Comparison of ENCODE assay signal across 38 cellular contexts in the genomic region with DNA sequence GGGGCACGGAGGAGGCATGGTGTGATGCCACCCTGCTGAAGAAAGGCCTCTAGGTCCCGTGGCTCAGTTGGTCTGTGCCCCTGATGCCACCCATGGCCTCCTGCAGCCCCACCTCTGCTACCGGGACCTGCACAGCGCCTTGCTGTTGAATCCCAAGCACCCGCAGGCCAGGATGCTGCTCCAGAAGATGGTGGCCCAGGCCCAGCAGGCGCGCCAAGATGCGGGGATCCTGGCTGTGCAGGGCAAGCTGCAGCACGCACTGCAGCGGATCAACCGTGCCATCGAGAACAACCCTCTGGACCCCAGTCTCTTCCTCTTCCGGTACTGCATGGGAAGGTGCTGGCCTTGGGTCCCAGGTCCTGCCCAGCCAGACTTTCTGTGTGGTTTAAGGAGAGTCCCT. TPM values are rescaled to one million over a fixed set of nuclear protein-coding genes. Genes with fewer than 3 reads are reported as not detected.
"Had no signal": no experiment of that assay in that cellular context is flagged by ENCODE, and none has a peak within 500 bp of the region (broad histone marks: within the 10 kb centered on the region; RNA-seq: fewer than 3 reads in every experiment).

No MANE protein-coding gene starts in this region.

- H3K27ac Mint-ChIP-seq: activated CD4-positive, alpha-beta memory T cell treated with anti-CD3 and anti-CD28 coated beads for 36 hours; activated CD4-positive, alpha-beta T cell treated with anti-CD3 and anti-CD28 coated beads, Interleukin-2, amount 10 ng/mL, durations not matched to agents 24 days and 14 days; activated naive CD4-positive, alpha-beta T cell treated with anti-CD3 and anti-CD28 coated beads for 36 hours; activated naive CD8-positive, alpha-beta T cell treated with anti-CD3 and anti-CD28 coated beads for 36 hours; activated T-helper 1 cell treated with anti-CD3 and anti-CD28 coated beads, Interleukin-12 subunit alpha, Interleukin-12 subunit beta, Interleukin-2, Interleukin-4 antibody, amounts not matched to agents 30 ng/mL and 10 ng/mL and 1 ng/mL, durations not matched to agents 14 hours and 24 hours and 36 hours; naive B cell; nephron progenitor cell; stimulated activated effector memory CD8-positive, alpha-beta T cell treated with anti-CD3 and anti-CD28 coated beads, Interleukin-12 subunit alpha, Interleukin-12 subunit beta, amount 100 ng/mL, for 72 hours; stimulated activated naive CD8-positive, alpha-beta T cell treated with anti-CD3 and anti-CD28 coated beads, Interleukin-15, Interleukin-2, amounts not matched to agents 100 ng/mL and 50 ng/mL, for 24 hours; T-helper 17 cell had no signal

- H3K9me3 Mint-ChIP-seq: activated CD4-positive, alpha-beta memory T cell treated with anti-CD3 and anti-CD28 coated beads for 36 hours; activated CD4-positive, alpha-beta T cell treated with anti-CD3 and anti-CD28 coated beads, Interleukin-2, amount 10 ng/mL, durations not matched to agents 24 days and 14 days; activated naive CD4-positive, alpha-beta T cell treated with anti-CD3 and anti-CD28 coated beads for 36 hours; activated naive CD8-positive, alpha-beta T cell treated with anti-CD3 and anti-CD28 coated beads for 36 hours; activated T-helper 1 cell treated with anti-CD3 and anti-CD28 coated beads, Interleukin-12 subunit alpha, Interleukin-12 subunit beta, Interleukin-2, Interleukin-4 antibody, amounts not matched to agents 30 ng/mL and 10 ng/mL and 1 ng/mL, durations not matched to agents 14 hours and 24 hours and 36 hours; naive B cell; nephron progenitor cell; stimulated activated effector memory CD8-positive, alpha-beta T cell treated with anti-CD3 and anti-CD28 coated beads, Interleukin-12 subunit alpha, Interleukin-12 subunit beta, amount 100 ng/mL, for 72 hours; stimulated activated naive CD8-positive, alpha-beta T cell treated with anti-CD3 and anti-CD28 coated beads, Interleukin-15, Interleukin-2, amounts not matched to agents 100 ng/mL and 50 ng/mL, for 24 hours had no signal

- ATAC-seq: foreskin keratinocyte; left ventricle myocardium superior; stimulated activated effector memory CD8-positive, alpha-beta T cell treated with anti-CD3 and anti-CD28 coated beads, Interleukin-12 subunit alpha, Interleukin-12 subunit beta, amount 100 ng/mL, for 72 hours; T-helper 17 cell had no signal

- H3K4me3 ChIP-seq: adrenal gland, cardiac muscle cell, coronary artery, dorsolateral prefrontal cortex, heart left ventricle, pancreas, prostate gland, sigmoid colon, thoracic aorta, upper lobe of right lung had no signal

- H3K27me3 ChIP-seq: adrenal gland, cardiac muscle cell, dorsolateral prefrontal cortex, foreskin keratinocyte, heart left ventricle, pancreas, upper lobe of right lung had no signal

- H3K36me3 Mint-ChIP-seq: activated CD4-positive, alpha-beta memory T cell treated with anti-CD3 and anti-CD28 coated beads for 36 hours; activated naive CD8-positive, alpha-beta T cell treated with anti-CD3 and anti-CD28 coated beads for 36 hours; brain; naive B cell had no signal

- H3K4me1 Mint-ChIP-seq: brain had no signal

- H3K27ac ChIP-seq: adrenal gland, cardiac muscle cell, coronary artery, foreskin keratinocyte, heart left ventricle, pancreas, prostate gland, sigmoid colon, thoracic aorta, upper lobe of right lung, WERI-Rb-1 had no signal

- H3K9me3 ChIP-seq: adrenal gland, heart left ventricle, pancreas, prostate gland, sigmoid colon, thoracic aorta, upper lobe of right lung had no signal

- H3K27me3 Mint-ChIP-seq: activated CD4-positive, alpha-beta memory T cell treated with anti-CD3 and anti-CD28 coated beads for 36 hours; activated CD4-positive, alpha-beta T cell treated with anti-CD3 and anti-CD28 coated beads, Interleukin-2, amount 10 ng/mL, durations not matched to agents 24 days and 14 days; activated naive CD8-positive, alpha-beta T cell treated with anti-CD3 and anti-CD28 coated beads for 36 hours; brain; stimulated activated naive CD8-positive, alpha-beta T cell treated with anti-CD3 and anti-CD28 coated beads, Interleukin-15, Interleukin-2, amounts not matched to agents 100 ng/mL and 50 ng/mL, for 24 hours had no signal

- H3K36me3 ChIP-seq: adrenal gland, cardiac muscle cell, heart left ventricle, pancreas, prostate gland, sigmoid colon, thoracic aorta, upper lobe of right lung, WERI-Rb-1 had no signal

- H3K4me1 ChIP-seq: pancreas, prostate gland had no signal

- DNase-seq: activated CD4-positive, alpha-beta memory T cell treated with anti-CD3 and anti-CD28 coated beads for 36 hours; activated CD4-positive, alpha-beta T cell treated with anti-CD3 and anti-CD28 coated beads, Interleukin-2, amount 10 ng/mL, durations not matched to agents 24 days and 14 days; activated CD4-positive, CD25-positive, alpha-beta regulatory T cell treated with anti-CD3 and anti-CD28 coated beads, Interleukin-2, amount 50 U/mL, for 72 hours; activated CD8-positive, alpha-beta memory T cell treated with anti-CD3 and anti-CD28 coated beads, Interleukin-2, amount 50 U/mL, for 4 hours; activated effector memory CD4-positive, alpha-beta T cell treated with anti-CD3 and anti-CD28 coated beads, Interleukin-2, amount 50 U/mL, for 16 hours; activated naive CD4-positive, alpha-beta T cell treated with anti-CD3 and anti-CD28 coated beads for 36 hours; activated naive CD8-positive, alpha-beta T cell treated with anti-CD3 and anti-CD28 coated beads for 36 hours; activated T-cell treated with anti-CD3 and anti-CD28 coated beads, Interleukin-2, amount 50 U/mL, for 1 hour; adrenal gland; aorta; dorsolateral prefrontal cortex; effector memory CD4-positive, alpha-beta T cell; foreskin keratinocyte; left ventricle myocardium superior; naive B cell; nephron progenitor cell; retina; sigmoid colon; small intestine; stimulated activated CD4-positive, alpha-beta T cell treated with anti-CD3 and anti-CD28 coated beads, Interleukin-4, amount 100 ng/mL, for 24 hours; T-helper 17 cell; upper lobe of right lung; WERI-Rb-1 had no signal

- H3K4me3 Mint-ChIP-seq: activated CD4-positive, alpha-beta memory T cell treated with anti-CD3 and anti-CD28 coated beads for 36 hours; activated CD4-positive, alpha-beta T cell treated with anti-CD3 and anti-CD28 coated beads, Interleukin-2, amount 10 ng/mL, durations not matched to agents 24 days and 14 days; activated naive CD4-positive, alpha-beta T cell treated with anti-CD3 and anti-CD28 coated beads for 36 hours; activated naive CD8-positive, alpha-beta T cell treated with anti-CD3 and anti-CD28 coated beads for 36 hours; activated T-helper 1 cell treated with anti-CD3 and anti-CD28 coated beads, Interleukin-12 subunit alpha, Interleukin-12 subunit beta, Interleukin-2, Interleukin-4 antibody, amounts not matched to agents 30 ng/mL and 10 ng/mL and 1 ng/mL, durations not matched to agents 14 hours and 24 hours and 36 hours; brain; naive B cell; nephron progenitor cell; stimulated activated effector memory CD8-positive, alpha-beta T cell treated with anti-CD3 and anti-CD28 coated beads, Interleukin-12 subunit alpha, Interleukin-12 subunit beta, amount 100 ng/mL, for 72 hours; stimulated activated naive CD8-positive, alpha-beta T cell treated with anti-CD3 and anti-CD28 coated beads, Interleukin-15, Interleukin-2, amounts not matched to agents 100 ng/mL and 50 ng/mL, for 24 hours; T-helper 17 cell had no signal

RNA-seq across cellular contexts. Expression of a gene that starts 7.1 kb away (rescaled TPM):
- total RNA-seq: activated CD4-positive, alpha-beta T cell treated with anti-CD3 and anti-CD28 coated beads, Interleukin-2, amount 10 ng/mL, durations not matched to agents 24 days and 14 days; activated T-helper 1 cell treated with anti-CD3 and anti-CD28 coated beads, Interleukin-12 subunit alpha, Interleukin-12 subunit beta, Interleukin-2, Interleukin-4 antibody, amounts not matched to agents 30 ng/mL and 10 ng/mL and 1 ng/mL, durations not matched to agents 14 hours and 24 hours and 36 hours; cerebellum; endothelial cell of umbilical vein; foreskin keratinocyte; lung microvascular endothelial cell; sigmoid colon had no signal
- polyA plus RNA-seq: aorta, cardiac muscle cell, endothelial cell of umbilical vein, foreskin keratinocyte had no signal

RNA-seq across cellular contexts. Expression of a gene that starts 16.2 kb away (rescaled TPM):
- total RNA-seq: activated CD4-positive, alpha-beta T cell treated with anti-CD3 and anti-CD28 coated beads, Interleukin-2, amount 10 ng/mL, durations not matched to agents 24 days and 14 days; activated CD8-positive, alpha-beta memory T cell treated with anti-CD3 and anti-CD28 coated beads for 36 hours; activated naive CD8-positive, alpha-beta T cell treated with anti-CD3 and anti-CD28 coated beads for 36 hours; endothelial cell of umbilical vein; foreskin keratinocyte; left ventricle myocardium superior; lung microvascular endothelial cell; sigmoid colon; subcutaneous adipose tissue had no signal
